8 cellular contexts compared by ENCODE assay signal in the genomic region with DNA sequence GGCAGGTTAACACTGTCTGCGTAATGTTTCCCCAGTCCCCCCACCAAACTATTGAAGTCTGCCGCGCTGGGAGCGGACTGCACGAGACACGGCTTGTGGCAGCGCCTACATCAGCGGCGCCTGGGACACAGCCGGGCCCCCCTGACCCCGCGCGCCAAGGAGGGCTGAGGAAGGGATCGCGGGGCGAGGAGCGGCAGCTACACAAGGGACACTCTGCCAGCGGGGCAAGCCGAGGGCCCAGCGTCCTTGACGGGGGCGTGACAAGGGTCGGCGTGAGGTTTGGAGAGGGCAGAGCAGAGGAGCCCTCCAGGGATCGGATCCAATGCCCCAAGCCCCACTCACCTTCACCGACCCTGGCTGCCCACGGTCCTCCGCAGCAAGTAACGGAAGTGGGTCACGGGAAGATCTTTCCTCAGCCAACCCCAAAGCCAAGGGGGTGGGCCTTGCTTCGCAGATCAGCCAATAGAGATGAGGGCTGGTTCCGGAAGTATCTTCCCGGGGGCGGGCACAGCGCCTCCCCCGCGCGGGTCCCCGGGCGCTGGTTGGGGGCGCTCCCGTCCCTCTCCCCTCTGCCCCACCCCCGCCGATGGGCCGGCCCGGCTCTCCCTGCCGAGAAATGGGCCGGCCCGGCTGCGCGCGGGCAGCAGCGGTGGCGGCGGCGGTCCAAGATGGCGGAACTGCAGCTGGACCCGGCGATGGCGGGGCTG. TPM values are rescaled to one million over a fixed set of nuclear protein-coding genes. Genes with fewer than 3 reads are reported as not detected.
A peak's percentile ranks its signal among the peaks of the same experiment; 100 is the strongest.
DNase-seq lines count a peak whose midpoint lies in the region; ATAC-seq and TF ChIP-seq lines count a peak whose summit lies in the region.

A gene (minus strand): TSS at position 387 of the 707 bp plus-strand sequence. CDS start 4,319 bp downstream, outside the sequence.
A gene with protein sequence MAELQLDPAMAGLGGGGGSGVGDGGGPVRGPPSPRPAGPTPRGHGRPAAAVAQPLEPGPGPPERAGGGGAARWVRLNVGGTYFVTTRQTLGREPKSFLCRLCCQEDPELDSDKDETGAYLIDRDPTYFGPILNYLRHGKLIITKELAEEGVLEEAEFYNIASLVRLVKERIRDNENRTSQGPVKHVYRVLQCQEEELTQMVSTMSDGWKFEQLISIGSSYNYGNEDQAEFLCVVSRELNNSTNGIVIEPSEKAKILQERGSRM (plus strand): TSS at position 643 of the 707 bp plus-strand sequence. CDS start 26 bp downstream, at position 669.

- peaks cover 21% of the 10 kb centered on the region for H3K4me1 ChIP-seq in testis

- H3K27ac Mint-ChIP-seq in activated naive CD4-positive, alpha-beta T cell treated with anti-CD3 and anti-CD28 coated beads, Interleukin-2, amount 50 U/mL, for 72 hours, result peak within 1 kb of the TSS; percentile 96 to 97

- no peak for TF ChIP-seq POLR2A in testis (IDR thresholded peaks at IDR 0.05)

- no peaks in the 10 kb centered on the region for H3K9me3 Mint-ChIP-seq in activated naive CD4-positive, alpha-beta T cell treated with anti-CD3 and anti-CD28 coated beads, Interleukin-2, amount 50 U/mL, for 72 hours

- H3K4me3 ChIP-seq in GM06990 (replicated peaks; ENCODE audit: low read depth, low read length) (peak within 1 kb of the TSS; percentile 100), testis (peak within 1 kb of the TSS; percentile 68 to 95)

- intact Hi-C loops in testis (cut with DNase I; ENCODE audit: low total_unique reads), result no loop called here

- WGBS in testis, 2 donors, result 0 to 1% methylated on average over 1 to 42 of the region's 60 CpGs

- H3K36me3 ChIP-seq in GM06990 (ENCODE audit: control insufficient read depth, insufficient read depth, low read length) (peaks cover 2% of the 10 kb centered on the region), testis (ENCODE audit: low read depth, missing control alignments) (no peaks in the 10 kb centered on the region)

- H3K9me3 ChIP-seq in testis, result no peaks in the 10 kb centered on the region

- DNase-seq in GM06990 (ENCODE audit: extremely low read depth, insufficient read length) (peak; percentile 97), NCI-H1092 (lab: John Stamatoyannopoulos, UW) (peak; percentile 95), glomerular endothelial cell (ENCODE audit: extremely low read depth, low read depth, low spot score) (peak; percentile 73), omental fat pad (ENCODE audit: low spot score) (peak; percentile 68), testis (peak; percentile 96)
- peak; percentile 94 to 97 for DNase-seq in activated naive CD4-positive, alpha-beta T cell treated with anti-CD3 and anti-CD28 coated beads, Interleukin-2, amount 50 U/mL, for 72 hours (ENCODE audit: low spot score in 2 of 2)

- peaks cover 6 to 13% of the 10 kb centered on the region in 2 donors for H3K36me3 Mint-ChIP-seq in activated naive CD4-positive, alpha-beta T cell treated with anti-CD3 and anti-CD28 coated beads, Interleukin-2, amount 50 U/mL, for 72 hours

- peak within 1 kb of the TSS; percentile 86 to 91 for H3K27ac ChIP-seq in testis

- H3K27me3 ChIP-seq in GM06990 (replicated peaks; ENCODE audit: control insufficient read depth, insufficient read depth, low read length) (no peaks in the 10 kb centered on the region), testis (no peaks in the 10 kb centered on the region)

- ATAC-seq in HG02588 (IDR thresholded peaks at IDR 0.05; ENCODE audit: unreplicated experiment) (peak; percentile 93), SK-N-SH treated with all-trans-retinoic acid at 6 μM for 48 hours (peak; percentile 99), omental fat pad (ENCODE audit: low FRiP score) (peak; percentile 94)
- peak; percentile 96 to 97 for ATAC-seq in activated naive CD4-positive, alpha-beta T cell treated with anti-CD3 and anti-CD28 coated beads, Interleukin-2, amount 50 U/mL, for 72 hours

- TF ChIP-seq CTCF in GM06990 (IDR thresholded peaks at IDR 0.05; ENCODE audit: insufficient read depth, low read length, poor library complexity, severe bottlenecking) (no peak), omental fat pad (IDR thresholded peaks at IDR 0.05) (no peak), testis (IDR thresholded peaks at IDR 0.05) (no peak)

TF ChIP-seq in SK-N-SH treated with all-trans-retinoic acid at 6 μM for 48 hours, 23 proteins besides CTCF, POLR2A, EP300 and RAD21:
- TF ChIP-seq TOX (CRISPR knock-in tag; IDR thresholded peaks at IDR 0.05; ENCODE audit: borderline replicate concordance) (no peak), ZNF70 (CRISPR knock-in tag; IDR thresholded peaks at IDR 0.05) (0 out of 2 replicates have a peak, but pooled peaks have one; percentile 36), ZFP3 (CRISPR knock-in tag; IDR thresholded peaks at IDR 0.05) (0 out of 2 replicates have a peak, but pooled peaks have one; percentile 39)
- TF ChIP-seq, protein P1, sequence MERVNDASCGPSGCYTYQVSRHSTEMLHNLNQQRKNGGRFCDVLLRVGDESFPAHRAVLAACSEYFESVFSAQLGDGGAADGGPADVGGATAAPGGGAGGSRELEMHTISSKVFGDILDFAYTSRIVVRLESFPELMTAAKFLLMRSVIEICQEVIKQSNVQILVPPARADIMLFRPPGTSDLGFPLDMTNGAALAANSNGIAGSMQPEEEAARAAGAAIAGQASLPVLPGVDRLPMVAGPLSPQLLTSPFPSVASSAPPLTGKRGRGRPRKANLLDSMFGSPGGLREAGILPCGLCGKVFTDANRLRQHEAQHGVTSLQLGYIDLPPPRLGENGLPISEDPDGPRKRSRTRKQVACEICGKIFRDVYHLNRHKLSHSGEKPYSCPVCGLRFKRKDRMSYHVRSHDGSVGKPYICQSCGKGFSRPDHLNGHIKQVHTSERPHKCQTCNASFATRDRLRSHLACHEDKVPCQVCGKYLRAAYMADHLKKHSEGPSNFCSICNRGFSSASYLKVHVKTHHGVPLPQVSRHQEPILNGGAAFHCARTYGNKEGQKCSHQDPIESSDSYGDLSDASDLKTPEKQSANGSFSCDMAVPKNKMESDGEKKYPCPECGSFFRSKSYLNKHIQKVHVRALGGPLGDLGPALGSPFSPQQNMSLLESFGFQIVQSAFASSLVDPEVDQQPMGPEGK (CRISPR knock-in tag; IDR thresholded peaks at IDR 0.05; ENCODE audit: borderline replicate concordance), result peak; percentile 98

RNA-seq across cellular contexts. Expression of the first gene that starts in this region (rescaled TPM):
- total RNA-seq in activated naive CD4-positive, alpha-beta T cell treated with anti-CD3 and anti-CD28 coated beads, Interleukin-2, amount 50 U/mL, for 72 hours, result 100 to 1,000 TPM; 193 to 218 TPM
- total RNA-seq in glomerular endothelial cell, result 228 and 300 TPM in 2 replicates
- total RNA-seq in omental fat pad, result 100 to 1,000 TPM; 159 to 394 (median 233) TPM
- 100 to 1,000 TPM; 126 to 148 TPM for total RNA-seq in testis
- polyA plus RNA-seq in testis (ENCODE audit: insufficient read depth, low read depth, low replicate concordance), result 190 TPM

RNA-seq across cellular contexts. Expression of the second gene that starts in this region (rescaled TPM):
- total RNA-seq in activated naive CD4-positive, alpha-beta T cell treated with anti-CD3 and anti-CD28 coated beads, Interleukin-2, amount 50 U/mL, for 72 hours, result 10 to 100 TPM; 17.4 to 19.4 TPM
- total RNA-seq in glomerular endothelial cell (18.6 and 21.0 TPM in 2 replicates), omental fat pad (10 to 100 TPM; 23.6 to 46.1 (median 34.6) TPM), testis (100 to 1,000 TPM; 122 to 135 TPM)
- polyA plus RNA-seq in testis (ENCODE audit: insufficient read depth, low read depth, low replicate concordance), result 88.9 TPM

Comparison
In these comparisons a context has a peak if more than half of its experiments do, and no peak if none do; other contexts are left out.
1. Peak in every context shown above with its lines: DNase-seq, ATAC-seq, H3K4me3 ChIP-seq and H3K27ac ChIP-seq.